Comparison of ENCODE assay signal across 8 cellular contexts in genomic region chrX:68828740-68829593, GRCh38. TPM values are rescaled to one million over a fixed set of nuclear protein-coding genes. Genes with fewer than 3 reads are reported as not detected.
DNase-seq lines count a peak whose midpoint lies in the region; ATAC-seq and TF ChIP-seq lines count a peak whose summit lies in the region.

EFNB1 (plus strand) TSS chrX:68829021; CDS start chrX:68829777, 756 bp downstream.

- H3K4me1 ChIP-seq in HUES48 (ENCODE audit: control insufficient read depth, insufficient read depth, low read length) (peaks cover 11% of the 10 kb centered on the region; the same call in 1 of the 2 replicates), OCI-LY7 (ENCODE audit: insufficient read depth, low read length, poor library complexity, severe bottlenecking) (peaks cover 9% of the 10 kb centered on the region)

- peak within 1 kb of the TSS; percentile 78 for H2AFZ ChIP-seq in OCI-LY7 (ENCODE audit: low read length)

- H3K79me2 ChIP-seq in OCI-LY7 (ENCODE audit: insufficient read depth, low read depth, low read length) = no peaks in the 10 kb centered on the region

- DNase-seq in D341Med (ENCODE audit: low spot score) = peak; percentile 87
- DNase-seq in OCI-LY7 (ENCODE audit: low spot score) = peak; percentile 92
- peak; percentile 72 for DNase-seq in activated T-cell treated with anti-CD3 and anti-CD28 coated beads for 48 hours (ENCODE audit: low read depth)
- peak; percentile 85 for DNase-seq in epithelial cell of prostate (ENCODE audit: low read depth, low spot score)
- DNase-seq in mucosa of gallbladder (ENCODE audit: low spot score) = peak; percentile 92
- peak; percentile 70 for DNase-seq in stimulated activated CD8-positive, alpha-beta memory T cell treated with anti-CD3 and anti-CD28 coated beads, Interleukin-4, amount 100 ng/mL, for 24 hours (ENCODE audit: low read depth)

- H3K9ac ChIP-seq in HUES48 (ENCODE audit: low read depth, low read length) = no peak within 1 kb of the TSS

- H3K27me3 ChIP-seq in HUES48 (ENCODE audit: control insufficient read depth, insufficient read depth, low read length) = peaks cover 94% of the 10 kb centered on the region

- H4K20me1 ChIP-seq in OCI-LY7 (ENCODE audit: insufficient read depth, low read length) = no peaks in the 10 kb centered on the region

- POLR2A ChIA-PET in OCI-LY7 (lab: Charles Lee) = interaction anchor here (0.6 to 1.9 kb wide), 7 partner anchors 34 to 558 kb away, joined by 3 to 6 read pairs (median 3); partner anchors contain the start of gene PJA1

- intact Hi-C loops in OCI-LY7 (cut with micrococcal nuclease; ENCODE audit: unreplicated experiment) = loop anchor here (1.0 to 5.0 kb wide), 3 partner anchors 332 to 458 kb away; partner anchors contain the start of gene YIPF6

- BruUV-seq in OCI-LY7 (replicated peaks; lab: Mats Ljungman, UMichigan) = no TSS peak

- peak; percentile 94 for ATAC-seq in GM21423 (IDR thresholded peaks at IDR 0.05; ENCODE audit: unreplicated experiment)

- peaks cover 9% of the 10 kb centered on the region; the same call in 1 of the 2 replicates for H3K9me3 ChIP-seq in HUES48 (ENCODE audit: control insufficient read depth, insufficient read depth, low read length)
- no peaks in the 10 kb centered on the region for H3K9me3 ChIP-seq in OCI-LY7 (ENCODE audit: low read length)

- no peak for TF ChIP-seq CTCF in OCI-LY7 (conservative IDR thresholded peaks at IDR 0.05; ENCODE audit: low read length)

- no peaks in the 10 kb centered on the region for H3K9me2 ChIP-seq in OCI-LY7 (ENCODE audit: insufficient read depth, low read length)

- peak within 1 kb of the TSS; percentile 83 for H3K4me2 ChIP-seq in OCI-LY7 (ENCODE audit: low read length)

- no peak within 1 kb of the TSS for H3K27ac ChIP-seq in HUES48 (ENCODE audit: low read depth, low read length)
- H3K27ac ChIP-seq in OCI-LY7 (ENCODE audit: low read depth, low read length, poor library complexity, severe bottlenecking) = no peak within 1 kb of the TSS
- peak within 1 kb of the TSS; percentile 87 for H3K27ac ChIP-seq in epithelial cell of prostate

- H3K36me3 ChIP-seq in HUES48 (ENCODE audit: control insufficient read depth, insufficient read depth, low read length) (no peaks in the 10 kb centered on the region), OCI-LY7 (ENCODE audit: insufficient read depth, low read length) (no peaks in the 10 kb centered on the region)

- peak within 1 kb of the TSS; percentile 68 for H3K4me3 ChIP-seq in HUES48 (ENCODE audit: low read depth, low read length)
- H3K4me3 ChIP-seq in OCI-LY7 (ENCODE audit: low read depth, low read length, poor library complexity, severe bottlenecking) = peak within 1 kb of the TSS; percentile 80

- CTCF ChIA-PET in OCI-LY7 (lab: Charles Lee; ENCODE audit: unreplicated experiment) = interaction anchor here (0.5 to 0.6 kb wide), 2 partner anchors 539 to 1205 kb away, joined by 3 read pairs; no protein-coding TSS in a partner anchor

RNA-seq across cellular contexts. Expression of gene EFNB1, which starts in this region (rescaled TPM):
- 1.8 and 2.0 TPM in 2 replicates for total RNA-seq in OCI-LY7 (2014; rRNA removed; shearing (Covaris generic))
- total RNA-seq in OCI-LY7 (2022) (1.5 and 1.9 TPM in 2 replicates), mucosa of gallbladder (134 TPM)

Comparison
In these comparisons a context has a peak if more than half of its experiments do, and no peak if none do; other contexts are left out.
1. RNA of gene EFNB1 (total RNA-seq): 134 TPM in mucosa of gallbladder (single experiment); 1.5 to 2.0 TPM in OCI-LY7; every median in the first group is over 10 times any median in the second.
2. Peak in every context shown above with its lines, with median percentiles within 50 percentile points of each other: DNase-seq.